In the genomic region with DNA sequence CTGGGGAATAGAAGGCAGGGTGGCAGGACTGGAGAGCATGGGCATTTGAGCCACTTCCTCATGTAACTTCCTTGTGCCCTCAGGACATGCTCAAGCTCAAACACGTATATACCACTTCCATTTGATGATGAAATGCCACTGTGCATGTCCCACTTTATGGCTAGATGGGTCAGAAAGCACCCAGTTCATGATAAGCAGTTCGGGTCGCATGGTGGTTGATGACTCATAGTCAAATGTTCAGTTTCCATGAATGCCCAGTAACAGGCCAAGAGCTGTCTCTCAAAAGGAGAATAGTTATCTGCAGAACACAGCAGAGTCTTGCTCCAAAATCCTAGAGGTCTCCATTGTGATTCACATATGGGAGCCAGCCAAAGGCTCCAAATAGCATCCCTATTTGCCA, we compare ENCODE assay signal across 1 cellular context.
TF ChIP-seq lines count a peak whose summit lies in the region.

No MANE protein-coding gene starts in this region.

TF ChIP-seq in K562, 482 proteins besides CTCF, POLR2A, EP300 and RAD21 (continued from another document):
- TF ChIP-seq, protein P1, sequence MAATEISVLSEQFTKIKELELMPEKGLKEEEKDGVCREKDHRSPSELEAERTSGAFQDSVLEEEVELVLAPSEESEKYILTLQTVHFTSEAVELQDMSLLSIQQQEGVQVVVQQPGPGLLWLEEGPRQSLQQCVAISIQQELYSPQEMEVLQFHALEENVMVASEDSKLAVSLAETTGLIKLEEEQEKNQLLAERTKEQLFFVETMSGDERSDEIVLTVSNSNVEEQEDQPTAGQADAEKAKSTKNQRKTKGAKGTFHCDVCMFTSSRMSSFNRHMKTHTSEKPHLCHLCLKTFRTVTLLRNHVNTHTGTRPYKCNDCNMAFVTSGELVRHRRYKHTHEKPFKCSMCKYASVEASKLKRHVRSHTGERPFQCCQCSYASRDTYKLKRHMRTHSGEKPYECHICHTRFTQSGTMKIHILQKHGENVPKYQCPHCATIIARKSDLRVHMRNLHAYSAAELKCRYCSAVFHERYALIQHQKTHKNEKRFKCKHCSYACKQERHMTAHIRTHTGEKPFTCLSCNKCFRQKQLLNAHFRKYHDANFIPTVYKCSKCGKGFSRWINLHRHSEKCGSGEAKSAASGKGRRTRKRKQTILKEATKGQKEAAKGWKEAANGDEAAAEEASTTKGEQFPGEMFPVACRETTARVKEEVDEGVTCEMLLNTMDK (IDR thresholded peaks at IDR 0.05; ENCODE audit: borderline replicate concordance, insufficient read depth, low read depth, low read length, poor library complexity, severe bottlenecking) = no peak
- TF ChIP-seq NR4A1 (CRISPR knock-in tag; IDR thresholded peaks at IDR 0.05) (no peak), NR4A1 (tag; IDR thresholded peaks at IDR 0.05) (no peak), ZNF780A (CRISPR knock-in tag; IDR thresholded peaks at IDR 0.05) (no peak), NCOA1 (IDR thresholded peaks at IDR 0.05; ENCODE audit: low read depth) (no peak), HDAC1 (IDR thresholded peaks at IDR 0.05) (no peak), NR1H2 (CRISPR knock-in tag; IDR thresholded peaks at IDR 0.05) (no peak), RFX1 (IDR thresholded peaks at IDR 0.05) (no peak), ZNF124 (CRISPR knock-in tag; IDR thresholded peaks at IDR 0.05) (no peak), ZNF79 (CRISPR knock-in tag; IDR thresholded peaks at IDR 0.05; ENCODE audit: low read depth) (no peak), JUNB (CRISPR knock-in tag; conservative IDR thresholded peaks at IDR 0.05) (peak; percentile 66), EZH2 (IDR thresholded peaks at IDR 0.05; ENCODE audit: borderline replicate concordance, low read depth, low read length) (no peak), ZC3H11A (IDR thresholded peaks at IDR 0.05; ENCODE audit: low read depth, low read length) (no peak), RBM14 (IDR thresholded peaks at IDR 0.05; ENCODE audit: borderline replicate concordance, insufficient read depth, low read depth, low read length) (no peak)
- TF ChIP-seq, protein P2, sequence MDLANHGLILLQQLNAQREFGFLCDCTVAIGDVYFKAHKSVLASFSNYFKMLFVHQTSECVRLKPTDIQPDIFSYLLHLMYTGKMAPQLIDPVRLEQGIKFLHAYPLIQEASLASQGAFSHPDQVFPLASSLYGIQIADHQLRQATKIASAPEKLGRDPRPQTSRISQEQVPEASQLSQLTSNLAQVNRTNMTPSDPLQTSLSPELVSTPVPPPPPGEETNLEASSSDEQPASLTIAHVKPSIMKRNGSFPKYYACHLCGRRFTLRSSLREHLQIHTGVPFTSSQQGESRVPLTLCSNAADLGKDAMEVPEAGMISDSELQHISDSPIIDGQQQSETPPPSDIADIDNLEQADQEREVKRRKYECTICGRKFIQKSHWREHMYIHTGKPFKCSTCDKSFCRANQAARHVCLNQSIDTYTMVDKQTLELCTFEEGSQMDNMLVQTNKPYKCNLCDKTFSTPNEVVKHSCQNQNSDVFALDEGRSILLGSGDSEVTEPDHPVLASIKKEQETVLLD (IDR thresholded peaks at IDR 0.05) = no peak
- TF ChIP-seq, protein P3, sequence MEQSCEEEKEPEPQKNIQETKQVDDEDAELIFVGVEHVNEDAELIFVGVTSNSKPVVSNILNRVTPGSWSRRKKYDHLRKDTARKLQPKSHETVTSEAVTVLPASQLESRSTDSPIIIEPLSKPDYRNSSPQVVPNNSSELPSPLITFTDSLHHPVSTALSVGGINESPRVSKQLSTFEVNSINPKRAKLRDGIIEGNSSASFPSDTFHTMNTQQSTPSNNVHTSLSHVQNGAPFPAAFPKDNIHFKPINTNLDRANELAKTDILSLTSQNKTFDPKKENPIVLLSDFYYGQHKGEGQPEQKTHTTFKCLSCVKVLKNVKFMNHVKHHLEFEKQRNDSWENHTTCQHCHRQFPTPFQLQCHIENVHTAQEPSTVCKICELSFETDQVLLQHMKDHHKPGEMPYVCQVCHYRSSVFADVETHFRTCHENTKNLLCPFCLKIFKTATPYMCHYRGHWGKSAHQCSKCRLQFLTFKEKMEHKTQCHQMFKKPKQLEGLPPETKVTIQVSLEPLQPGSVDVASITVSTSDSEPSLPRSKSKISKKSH (CRISPR knock-in tag; IDR thresholded peaks at IDR 0.05) = no peak
- TF ChIP-seq, protein P4, sequence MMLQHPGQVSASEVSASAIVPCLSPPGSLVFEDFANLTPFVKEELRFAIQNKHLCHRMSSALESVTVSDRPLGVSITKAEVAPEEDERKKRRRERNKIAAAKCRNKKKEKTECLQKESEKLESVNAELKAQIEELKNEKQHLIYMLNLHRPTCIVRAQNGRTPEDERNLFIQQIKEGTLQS (IDR thresholded peaks at IDR 0.05) = peak; percentile 74
- TF ChIP-seq, protein P4 (CRISPR knock-in tag; conservative IDR thresholded peaks at IDR 0.05) = no peak
- TF ChIP-seq, protein P5, sequence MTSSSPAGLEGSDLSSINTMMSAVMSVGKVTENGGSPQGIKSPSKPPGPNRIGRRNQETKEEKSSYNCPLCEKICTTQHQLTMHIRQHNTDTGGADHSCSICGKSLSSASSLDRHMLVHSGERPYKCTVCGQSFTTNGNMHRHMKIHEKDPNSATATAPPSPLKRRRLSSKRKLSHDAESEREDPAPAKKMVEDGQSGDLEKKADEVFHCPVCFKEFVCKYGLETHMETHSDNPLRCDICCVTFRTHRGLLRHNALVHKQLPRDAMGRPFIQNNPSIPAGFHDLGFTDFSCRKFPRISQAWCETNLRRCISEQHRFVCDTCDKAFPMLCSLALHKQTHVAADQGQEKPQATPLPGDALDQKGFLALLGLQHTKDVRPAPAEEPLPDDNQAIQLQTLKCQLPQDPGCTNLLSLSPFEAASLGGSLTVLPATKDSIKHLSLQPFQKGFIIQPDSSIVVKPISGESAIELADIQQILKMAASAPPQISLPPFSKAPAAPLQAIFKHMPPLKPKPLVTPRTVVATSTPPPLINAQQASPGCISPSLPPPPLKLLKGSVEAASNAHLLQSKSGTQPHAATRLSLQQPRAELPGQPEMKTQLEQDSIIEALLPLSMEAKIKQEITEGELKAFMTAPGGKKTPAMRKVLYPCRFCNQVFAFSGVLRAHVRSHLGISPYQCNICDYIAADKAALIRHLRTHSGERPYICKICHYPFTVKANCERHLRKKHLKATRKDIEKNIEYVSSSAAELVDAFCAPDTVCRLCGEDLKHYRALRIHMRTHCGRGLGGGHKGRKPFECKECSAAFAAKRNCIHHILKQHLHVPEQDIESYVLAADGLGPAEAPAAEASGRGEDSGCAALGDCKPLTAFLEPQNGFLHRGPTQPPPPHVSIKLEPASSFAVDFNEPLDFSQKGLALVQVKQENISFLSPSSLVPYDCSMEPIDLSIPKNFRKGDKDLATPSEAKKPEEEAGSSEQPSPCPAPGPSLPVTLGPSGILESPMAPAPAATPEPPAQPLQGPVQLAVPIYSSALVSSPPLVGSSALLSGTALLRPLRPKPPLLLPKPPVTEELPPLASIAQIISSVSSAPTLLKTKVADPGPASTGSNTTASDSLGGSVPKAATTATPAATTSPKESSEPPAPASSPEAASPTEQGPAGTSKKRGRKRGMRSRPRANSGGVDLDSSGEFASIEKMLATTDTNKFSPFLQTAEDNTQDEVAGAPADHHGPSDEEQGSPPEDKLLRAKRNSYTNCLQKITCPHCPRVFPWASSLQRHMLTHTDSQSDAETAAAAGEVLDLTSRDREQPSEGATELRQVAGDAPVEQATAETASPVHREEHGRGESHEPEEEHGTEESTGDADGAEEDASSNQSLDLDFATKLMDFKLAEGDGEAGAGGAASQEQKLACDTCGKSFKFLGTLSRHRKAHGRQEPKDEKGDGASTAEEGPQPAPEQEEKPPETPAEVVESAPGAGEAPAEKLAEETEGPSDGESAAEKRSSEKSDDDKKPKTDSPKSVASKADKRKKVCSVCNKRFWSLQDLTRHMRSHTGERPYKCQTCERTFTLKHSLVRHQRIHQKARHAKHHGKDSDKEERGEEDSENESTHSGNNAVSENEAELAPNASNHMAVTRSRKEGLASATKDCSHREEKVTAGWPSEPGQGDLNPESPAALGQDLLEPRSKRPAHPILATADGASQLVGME (CRISPR knock-in tag; IDR thresholded peaks at IDR 0.05) = no peak
